1 cellular context compared by ENCODE assay signal in the genomic region with DNA sequence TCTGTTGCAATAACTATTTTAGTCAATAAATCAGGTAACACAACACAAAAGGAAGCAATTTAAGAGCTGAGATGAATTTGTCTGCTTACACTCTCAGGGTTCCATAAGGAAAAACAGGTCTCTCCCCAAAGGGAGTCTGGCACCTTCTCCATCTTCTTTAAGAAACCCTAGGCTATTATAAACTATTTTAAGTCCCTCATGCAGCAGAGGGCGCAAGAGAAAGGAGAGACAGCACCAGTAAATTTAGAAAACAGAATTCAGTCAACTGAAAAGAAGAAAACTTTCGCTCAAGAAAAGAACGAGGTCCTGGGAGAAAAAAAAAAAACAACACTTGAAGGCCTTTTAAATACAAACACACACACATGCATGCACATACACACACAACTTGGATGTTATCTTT.
TF ChIP-seq lines count a peak whose summit lies in the region.

No MANE protein-coding gene starts in this region.

TF ChIP-seq in H1, 55 proteins besides CTCF, POLR2A, EP300 and RAD21:
- TF ChIP-seq BACH1 (IDR thresholded peaks at IDR 0.05; ENCODE audit: low read length) (no peak), ZNF274 (IDR thresholded peaks at IDR 0.05; ENCODE audit: borderline replicate concordance, extremely low read depth, low read length) (no peak), SP4 (IDR thresholded peaks at IDR 0.05; ENCODE audit: low read length) (no peak), SIRT6 (IDR thresholded peaks at IDR 0.05; ENCODE audit: low read length) (no peak), GABPA (IDR thresholded peaks at IDR 0.05; ENCODE audit: borderline replicate concordance, insufficient read depth, low read length) (no peak), KDM4A (IDR thresholded peaks at IDR 0.05; ENCODE audit: low read depth, low read length, severe bottlenecking) (no peak), CEBPB (IDR thresholded peaks at IDR 0.05; ENCODE audit: low read depth, low read length) (no peak)
